11 cellular contexts compared by ENCODE assay signal in genomic region chr10:71269301-71270288, GRCh38. TPM values are rescaled to one million over a fixed set of nuclear protein-coding genes. Genes with fewer than 3 reads are reported as not detected.
DNase-seq lines count a peak whose midpoint lies in the region; ATAC-seq and TF ChIP-seq lines count a peak whose summit lies in the region.
"Had no signal": no experiment of that assay in that cellular context is flagged by ENCODE, and none has a peak within 500 bp of the region (broad histone marks: within the 10 kb centered on the region; RNA-seq: fewer than 3 reads in every experiment).

No MANE protein-coding gene starts in this region.

- peaks cover 5% of the 10 kb centered on the region for H3K79me1 ChIP-seq in mesendoderm (ENCODE audit: low read length)

- H3K4me2 ChIP-seq in DND-41 (ENCODE audit: insufficient read depth, low read length) (no peak overlapping the region), mesendoderm (ENCODE audit: low read length) (no peak overlapping the region)

- H3K27ac ChIP-seq in DND-41 (ENCODE audit: low read length), result no peak overlapping the region
- H3K27ac ChIP-seq in esophagus squamous epithelium, result peak overlapping the region in 3 of 4 donors; percentile 4 to 46 (median 19)
- peak overlapping the region; percentile 71 for H3K27ac ChIP-seq in mesendoderm (ENCODE audit: low read depth, low read length)
- no peak overlapping the region for H3K27ac ChIP-seq in effector memory CD4-positive, alpha-beta T cell (ENCODE audit: insufficient read depth, low read length, poor library complexity, severe bottlenecking)

- H4K8ac ChIP-seq in mesendoderm (ENCODE audit: low read depth, low read length), result no peak overlapping the region

- H2AFZ ChIP-seq in DND-41 (ENCODE audit: low read depth, low read length), result no peak overlapping the region

- in situ Hi-C loops in KBM-7 (cut with MboI; ENCODE audit: low pct_unique_long_range_greater_than_20kb, low sequenced_read_pairs), result no loop called here

- 32 to 49% methylated on average over 8 to 9 of the region's 11 CpGs for WGBS in esophagus squamous epithelium, 2 donors
- no CpG with 5 or more reads among the region's 11 CpGs for WGBS in mesendoderm (ENCODE audit: extremely low coverage, insufficient coverage, low lambda C conversion rate)

- no peak for DNase-seq in DND-41
- peak; percentile 29 for DNase-seq in NCI-H69 (lab: John Stamatoyannopoulos, UW)
- DNase-seq in esophagus squamous epithelium (lab: John Stamatoyannopoulos, UW), result no peak
- peak; percentile 92 for DNase-seq in mesendoderm
- DNase-seq in KBM-7, result no peak
- DNase-seq in inferior parietal cortex (ENCODE audit: extremely low spot score), result no peak
- no peak for DNase-seq in UCSD-AML1 (lab: John Stamatoyannopoulos, UW; ENCODE audit: unreplicated experiment)
- no peak for DNase-seq in effector memory CD4-positive, alpha-beta T cell
- DNase-seq: stimulated activated naive CD4-positive, alpha-beta T cell treated with Interleukin-2 at 50 U/mL for 16 hours had no signal

- TF ChIP-seq POLR2A in esophagus squamous epithelium (IDR thresholded peaks at IDR 0.05), result no peak

- H2BK5ac ChIP-seq in mesendoderm (ENCODE audit: low read length), result peak overlapping the region; percentile 18

- intact Hi-C loops in esophagus squamous epithelium (cut with DNase I), result no loop called here

- H3K9me3 ChIP-seq in DND-41 (ENCODE audit: insufficient read depth, low read length, severe bottlenecking) (no peaks in the 10 kb centered on the region), esophagus squamous epithelium (no peaks in the 10 kb centered on the region)
- H3K9me3 ChIP-seq in effector memory CD4-positive, alpha-beta T cell (ENCODE audit: control insufficient read depth, low read length), result no peaks in the 10 kb centered on the region
- H3K9me3 ChIP-seq: BLaER1 treated with 17β-estradiol and CSF1 and Interleukin-3, amounts not matched to agents 10 nM and 100 nM had no signal

- peaks cover 9% of the 10 kb centered on the region; the same call in 1 of the 2 replicates for H4K20me1 ChIP-seq in DND-41 (ENCODE audit: insufficient read depth, low read length)

- no peak overlapping the region for H3K23ac ChIP-seq in mesendoderm (ENCODE audit: low read length)

- H2BK120ac ChIP-seq in mesendoderm (ENCODE audit: low read depth, low read length), result no peak overlapping the region

- no peak overlapping the region for H2BK15ac ChIP-seq in mesendoderm (replicated peaks; ENCODE audit: low read depth)

- no peak overlapping the region for H3K4me3 ChIP-seq in DND-41 (ENCODE audit: low read depth in 1 of 2, low read length in 2 of 2)
- no peak overlapping the region for H3K4me3 ChIP-seq in esophagus squamous epithelium
- H3K4me3 ChIP-seq in mesendoderm (ENCODE audit: low read length), result no peak overlapping the region
- no peak overlapping the region for H3K4me3 ChIP-seq in effector memory CD4-positive, alpha-beta T cell (ENCODE audit: insufficient read depth, low read depth, low read length, poor library complexity, severe bottlenecking)
- H3K4me3 ChIP-seq: BLaER1 treated with 17β-estradiol and CSF1 and Interleukin-3, amounts not matched to agents 10 nM and 100 nM had no signal

- H3K9ac ChIP-seq in DND-41 (ENCODE audit: low read depth, low read length) (no peak overlapping the region), mesendoderm (ENCODE audit: low read length) (no peak overlapping the region)

- H3K79me2 ChIP-seq in DND-41 (ENCODE audit: insufficient read depth, low read length) (no peaks in the 10 kb centered on the region), mesendoderm (ENCODE audit: control insufficient read depth, insufficient read depth, low read length) (peaks cover 3% of the 10 kb centered on the region)

- H4K5ac ChIP-seq in mesendoderm (ENCODE audit: low read length), result no peak overlapping the region

- no peak for ATAC-seq in DND-41 (ENCODE audit: insufficient read depth, low read depth)

- H3K27me3 ChIP-seq in DND-41 (ENCODE audit: insufficient read depth, low read length, poor library complexity), result no peaks in the 10 kb centered on the region
- H3K27me3 ChIP-seq in esophagus squamous epithelium, result no peaks in the 10 kb centered on the region
- no peaks in the 10 kb centered on the region for H3K27me3 ChIP-seq in mesendoderm (ENCODE audit: insufficient read depth, low read length, poor library complexity)
- no peaks in the 10 kb centered on the region for H3K27me3 ChIP-seq in effector memory CD4-positive, alpha-beta T cell (replicated peaks; ENCODE audit: control insufficient read depth, insufficient read depth, low read length, poor library complexity, severe bottlenecking)

- H3K4me1 ChIP-seq in DND-41 (ENCODE audit: insufficient read depth, low read length), result no peaks in the 10 kb centered on the region
- H3K4me1 ChIP-seq in esophagus squamous epithelium, result peaks cover 5 to 73% (median 24%) of the 10 kb centered on the region in 3 donors
- H3K4me1 ChIP-seq in mesendoderm (ENCODE audit: control insufficient read depth, low read depth, low read length), result peaks cover 13% of the 10 kb centered on the region
- H3K4me1 ChIP-seq in effector memory CD4-positive, alpha-beta T cell (ENCODE audit: control insufficient read depth, insufficient read depth, low read length, poor library complexity, severe bottlenecking), result no peaks in the 10 kb centered on the region

- H3K18ac ChIP-seq in mesendoderm (ENCODE audit: low read length), result peak overlapping the region; percentile 5

- TF ChIP-seq CTCF in DND-41 (IDR thresholded peaks at IDR 0.05; ENCODE audit: borderline replicate concordance, extremely low read depth, low read length, poor library complexity, severe bottlenecking) (peak; percentile 7), esophagus squamous epithelium (IDR thresholded peaks at IDR 0.05) (no peak)

- H2AK5ac ChIP-seq in mesendoderm (ENCODE audit: low read length), result no peak overlapping the region

- H3K36me3 ChIP-seq in DND-41 (ENCODE audit: insufficient read depth, low read length) (no peaks in the 10 kb centered on the region), esophagus squamous epithelium (no peaks in the 10 kb centered on the region), mesendoderm (ENCODE audit: control insufficient read depth, insufficient read depth, low read length) (no peaks in the 10 kb centered on the region)
- H3K36me3 ChIP-seq in effector memory CD4-positive, alpha-beta T cell (ENCODE audit: control insufficient read depth, insufficient read depth, low read length), result no peaks in the 10 kb centered on the region
- H3K36me3 ChIP-seq: BLaER1 treated with 17β-estradiol and CSF1 and Interleukin-3, amounts not matched to agents 10 nM and 100 nM had no signal

- H3K56ac ChIP-seq in mesendoderm (ENCODE audit: low read length), result peak overlapping the region; percentile 83

- peak overlapping the region; percentile 64 for H3K4ac ChIP-seq in mesendoderm (ENCODE audit: low read depth, low read length)

RNA-seq across cellular contexts. Expression of gene SLC29A3, which starts 49.5 kb away (rescaled TPM):
- 1 to 10 TPM in 3 of 4 donors, under 1 TPM in 1; 0.87 to 3.1 (median 2.3) TPM for total RNA-seq in esophagus squamous epithelium
- polyA plus RNA-seq in mesendoderm (2013, experiment 1 of 2), result 9.4 TPM
- 8.8 TPM for polyA plus RNA-seq in mesendoderm (2013, experiment 2 of 2)

RNA-seq across cellular contexts. Expression of gene UNC5B, which starts 57.2 kb away (rescaled TPM):
- 10 to 100 TPM; 18.9 to 48.1 (median 28.4) TPM for total RNA-seq in esophagus squamous epithelium
- polyA plus RNA-seq in mesendoderm (2013, experiment 1 of 2), result 8.2 TPM
- polyA plus RNA-seq in mesendoderm (2013, experiment 2 of 2), result 8.1 TPM
- total RNA-seq: activated CD4-positive, alpha-beta memory T cell treated with anti-CD3 and anti-CD28 coated beads, Interleukin-2, amount 10 ng/mL, durations not matched to agents 7 days and 5 days had no signal

Comparison
In these comparisons a context has a peak if more than half of its experiments do, and no peak if none do; other contexts are left out.
1. DNase-seq: peak in NCI-H69 (single experiment) and mesendoderm (single experiment); none in DND-41 (single experiment), esophagus squamous epithelium (single experiment), KBM-7 (single experiment), inferior parietal cortex (single experiment), UCSD-AML1 (single experiment) and effector memory CD4-positive, alpha-beta T cell (0 of 3).
2. H3K27ac ChIP-seq: peak in esophagus squamous epithelium (3 of 4) and mesendoderm (single experiment); none in DND-41 (single experiment) and effector memory CD4-positive, alpha-beta T cell (single experiment).